8 cellular contexts compared by ENCODE assay signal in the genomic region with DNA sequence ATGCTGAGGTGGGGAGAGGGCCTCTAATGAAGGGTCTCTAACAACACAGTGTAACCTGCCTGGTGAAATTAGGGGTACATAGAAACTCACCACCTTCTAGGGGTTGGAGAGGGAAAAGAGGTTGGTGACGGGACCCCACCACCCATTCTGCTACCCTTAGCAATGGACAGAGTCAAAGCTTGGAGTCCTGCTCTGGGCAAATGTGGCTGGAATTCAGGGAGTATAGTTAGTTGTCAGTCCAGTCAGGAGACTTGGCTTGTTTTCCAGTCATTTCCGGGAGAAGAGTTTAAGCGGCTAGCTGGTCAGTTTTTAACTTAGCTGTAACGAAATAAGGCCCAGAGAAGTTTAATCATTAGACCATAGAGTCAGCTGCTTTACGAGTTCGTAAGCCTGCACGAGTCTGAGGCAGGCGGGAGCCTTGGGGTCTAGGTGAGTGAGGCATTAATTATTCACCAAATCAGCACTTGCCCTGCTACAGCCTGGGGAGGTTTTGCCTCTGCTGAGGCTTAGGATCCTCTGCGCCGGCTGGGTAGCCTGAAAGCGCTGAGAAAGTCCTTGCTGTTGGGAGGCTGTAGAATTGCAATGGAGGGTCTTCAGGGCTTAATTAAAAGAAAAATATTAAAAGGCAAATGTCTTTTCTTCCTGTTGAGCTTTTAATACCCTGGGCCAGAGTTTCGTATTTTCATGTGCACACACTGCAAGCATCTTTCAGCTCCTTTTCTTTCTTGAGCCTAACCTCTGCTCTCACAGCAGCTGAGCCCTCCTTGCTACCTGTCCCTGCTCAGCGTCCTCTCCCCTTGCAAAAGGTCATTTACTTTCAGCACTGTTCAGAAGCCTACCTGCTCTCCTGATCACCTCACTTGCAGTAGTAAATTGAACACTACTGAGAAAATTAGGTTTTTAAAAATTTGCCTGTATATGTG. TPM values are rescaled to one million over a fixed set of nuclear protein-coding genes. Genes with fewer than 3 reads are reported as not detected.
DNase-seq lines count a peak whose midpoint lies in the region; ATAC-seq and TF ChIP-seq lines count a peak whose summit lies in the region.

No MANE protein-coding gene starts in this region.

- H3K27ac ChIP-seq in gastroesophageal sphincter (peak overlapping the region in 3 of 4 donors; percentile 84 to 90 (median 90)), sigmoid colon (peak overlapping the region; percentile 83 to 87 (median 86)), coronary artery (peak overlapping the region in 1 of 2 donors; percentile 61)

- H3K4me3 ChIP-seq in gastroesophageal sphincter (no peak overlapping the region), sigmoid colon (no peak overlapping the region), coronary artery (no peak overlapping the region)

- 36 to 62% methylated on average over 8 to 11 of the region's 13 CpGs for WGBS in gastroesophageal sphincter (ENCODE audit: low coverage in 1 of 2), 2 donors
- WGBS in sigmoid colon, 2 donors, result 15 to 32% methylated on average over 13 of the region's 13 CpGs

- H3K9me3 ChIP-seq in gastroesophageal sphincter (no peaks in the 10 kb centered on the region), sigmoid colon (no peaks in the 10 kb centered on the region)

- TF ChIP-seq POLR2A in gastroesophageal sphincter (IDR thresholded peaks at IDR 0.05), result no peak
- TF ChIP-seq POLR2A in sigmoid colon (IDR thresholded peaks at IDR 0.05), result no peak

- H3K27me3 Mint-ChIP-seq in CD14-positive monocyte (ENCODE audit: low read depth in 3 of 3), result peaks cover 62 to 72% (median 64%) of the 10 kb centered on the region in 3 donors

- peak; percentile 93 for DNase-seq in M059J (ENCODE audit: low read depth)
- DNase-seq in sigmoid colon, result peak; percentile 65
- DNase-seq in NCI-H1930 (lab: John Stamatoyannopoulos, UW), result no peak
- DNase-seq in CD14-positive monocyte (ENCODE audit: low spot score), result no peak
- DNase-seq in coronary artery (ENCODE audit: low spot score), result no peak

- TF ChIP-seq EP300 in gastroesophageal sphincter (IDR thresholded peaks at IDR 0.05), result no peak
- TF ChIP-seq EP300 in sigmoid colon (IDR thresholded peaks at IDR 0.05), result no peak

- H3K27me3 ChIP-seq in gastroesophageal sphincter, result no peaks in the 10 kb centered on the region
- H3K27me3 ChIP-seq in sigmoid colon, result no peaks in the 10 kb centered on the region

- TF ChIP-seq CTCF in gastroesophageal sphincter (IDR thresholded peaks at IDR 0.05), result no peak
- no peak for TF ChIP-seq CTCF in sigmoid colon (IDR thresholded peaks at IDR 0.05)
- TF ChIP-seq CTCF in CD14-positive monocyte (IDR thresholded peaks at IDR 0.05), result no peak
- no peak for TF ChIP-seq CTCF in coronary artery (IDR thresholded peaks at IDR 0.05)

- peak overlapping the region in 1 of 2 donors; percentile 76 for H3K4me3 Mint-ChIP-seq in CD14-positive monocyte

- H3K36me3 Mint-ChIP-seq in CD14-positive monocyte, result peaks cover 0 to 5% of the 10 kb centered on the region in 2 donors

- peaks cover 0 to 29% (median 3%) of the 10 kb centered on the region in 7 donors for H3K9me3 Mint-ChIP-seq in CD14-positive monocyte

- no peaks in the 10 kb centered on the region for H3K36me3 ChIP-seq in gastroesophageal sphincter
- H3K36me3 ChIP-seq in sigmoid colon, result no peaks in the 10 kb centered on the region

- ATAC-seq in GM19025 (IDR thresholded peaks at IDR 0.05; ENCODE audit: low read depth, unreplicated experiment) (peak; percentile 58), gastroesophageal sphincter (no peak), HG02798 (IDR thresholded peaks at IDR 0.05; ENCODE audit: poor library complexity, unreplicated experiment) (no peak)

- no peak overlapping the region for H3K27ac Mint-ChIP-seq in CD14-positive monocyte

- H3K4me1 Mint-ChIP-seq in CD14-positive monocyte, result peaks cover 14% of the 10 kb centered on the region

- intact Hi-C loops in sigmoid colon (cut with DNase I), result loop anchor here (5.0 to 10.0 kb wide), 6 partner anchors 67 to 260 kb away; partner anchors contain the start of genes CBLL1 and DLD
- intact Hi-C loops in CD14-positive monocyte (cut with micrococcal nuclease), result no loop called here

- H3K4me1 ChIP-seq in gastroesophageal sphincter (peaks cover 0 to 43% (median 12%) of the 10 kb centered on the region in 3 donors), sigmoid colon (peaks cover 0 to 31% (median 28%) of the 10 kb centered on the region in 4 donors)

RNA-seq across cellular contexts. Expression of gene LAMB1, which starts 1.5 kb away (rescaled TPM):
- total RNA-seq in M059J (2014; rRNA removed; shearing (Covaris generic)), result 112 and 225 TPM in 2 replicates
- total RNA-seq in gastroesophageal sphincter, result 100 to 1,000 TPM; 130 to 193 (median 179) TPM
- 100 to 1,000 TPM; 161 to 246 (median 185) TPM for total RNA-seq in sigmoid colon
- polyA plus RNA-seq in sigmoid colon, result 100 to 1,000 TPM in 1 of 3 donors, 10 to 100 TPM in 2; 16.9 to 103 (median 22.8) TPM
- polyA plus RNA-seq in CD14-positive monocyte, result under 1 TPM in 1 of 2 donors, not detected in 1; 0.42 TPM

Comparison
In these comparisons a context has a peak if more than half of its experiments do, and no peak if none do; other contexts are left out.
1. DNase-seq: peak in M059J (single experiment) and sigmoid colon (single experiment); none in NCI-H1930 (0 of 2), CD14-positive monocyte (single experiment) and coronary artery (single experiment).